In genomic region chr18:33835419-33835818, GRCh38 we compare ENCODE assay signal across 26 cellular contexts.
"Had no signal": no experiment of that assay in that cellular context is flagged by ENCODE, and none has a peak within 500 bp of the region (broad histone marks: within the 10 kb centered on the region; RNA-seq: fewer than 3 reads in every experiment).

No MANE protein-coding gene starts in this region.

- DNase-seq: activated B cell treated with CpG ODN at 0.5 μM for 24 hours; activated CD4-positive, alpha-beta T cell treated with anti-CD3 and anti-CD28 coated beads for 48 hours; activated CD4-positive, alpha-beta T cell treated with anti-CD3 and anti-CD28 coated beads, Interleukin-2, amount 50 U/mL, for 1 hour; activated CD4-positive, alpha-beta T cell treated with anti-CD3 and anti-CD28 coated beads, Interleukin-2, amount 50 U/mL, for 48 hours; activated CD8-positive, alpha-beta memory T cell treated with anti-CD3 and anti-CD28 coated beads for 24 hours; activated CD8-positive, alpha-beta T cell treated with anti-CD3 and anti-CD28 coated beads for 36 hours; activated effector memory CD4-positive, alpha-beta T cell treated with Interleukin-2 at 50 U/mL for 16 hours; activated gamma-delta T cell treated with Interleukin-2 at 50 U/mL for 16 hours; activated naive CD4-positive, alpha-beta T cell treated with anti-CD3 and anti-CD28 coated beads, Interleukin-2, amount 50 U/mL, for 16 hours; activated naive CD4-positive, alpha-beta T cell treated with Interleukin-2 at 50 U/mL for 16 hours; activated T-cell treated with anti-CD3 and anti-CD28 coated beads, Interleukin-2, amount 50 U/mL, for 4 hours; amniotic stem cell; anterior cingulate cortex; brain microvascular endothelial cell; dorsolateral prefrontal cortex; effector memory CD4-positive, alpha-beta T cell; endodermal cell; foreskin fibroblast; gastrocnemius medialis; glutamatergic neuron; heart left ventricle; T1000; WERI-Rb-1 had no signal

- ATAC-seq: activated CD4-positive, CD25-positive, alpha-beta regulatory T cell treated with anti-CD3 and anti-CD28 coated beads, Interleukin-2, amount 50 U/mL, for 24 hours; activated CD8-positive, alpha-beta T cell treated with anti-CD3 and anti-CD28 coated beads for 36 hours; activated T-cell treated with anti-CD3 and anti-CD28 coated beads, Interleukin-2, amount 50 U/mL, for 4 hours; activated T-helper 17 cell treated with anti-CD3 and anti-CD28 coated beads, Interleukin-2, amount 50 U/mL, for 72 hours; esophagus mucosa; gastrocnemius medialis; heart left ventricle had no signal
